ENCODE assay signal across 17 cellular contexts in genomic region chr1:53579221-53580008, GRCh38.
DNase-seq lines count a peak whose midpoint lies in the region; ATAC-seq, FAIRE-seq and TF ChIP-seq lines count a peak whose summit lies in the region.
"Had no signal": no experiment of that assay in that cellular context is flagged by ENCODE, and none has a peak within 500 bp of the region (broad histone marks: within the 10 kb centered on the region; RNA-seq: fewer than 3 reads in every experiment).

No MANE protein-coding gene starts in this region.

- H3K79me2 ChIP-seq in H1 (ENCODE audit: control insufficient read depth in 1 of 2, insufficient read depth in 2 of 2, low read length in 2 of 2) = no peaks in the 10 kb centered on the region

- H3K4me3 Mint-ChIP-seq in activated CD8-positive, alpha-beta memory T cell treated with anti-CD3 and anti-CD28 coated beads, Interleukin-2, amount 10 ng/mL, durations not matched to agents 7 days and 5 days = no peak overlapping the region
- no peak overlapping the region for H3K4me3 Mint-ChIP-seq in CD14-positive monocyte
- H3K4me3 Mint-ChIP-seq: H9 had no signal

- POLR2A ChIA-PET in H1 (lab: Charles Lee; ENCODE audit: partially characterized antibody) = no interaction called here

- peak overlapping the region; percentile 3; the same call in 1 of the 2 replicates for H4K8ac ChIP-seq in H1 (ENCODE audit: extremely low read depth, insufficient read depth, low read length)

- intact Hi-C loops in CD14-positive monocyte (cut with micrococcal nuclease) = no loop called here
- intact Hi-C loops in sciatic nerve (cut with DNase I) = no loop called here

- no peaks in the 10 kb centered on the region for H3K9me3 Mint-ChIP-seq in activated CD8-positive, alpha-beta memory T cell treated with anti-CD3 and anti-CD28 coated beads, Interleukin-2, amount 10 ng/mL, durations not matched to agents 7 days and 5 days (ENCODE audit: low read depth)
- H3K9me3 Mint-ChIP-seq in CD14-positive monocyte = peaks cover 0 to 2% (median 0%) of the 10 kb centered on the region in 7 donors
- H3K9me3 Mint-ChIP-seq: H9 had no signal

- no peak for ATAC-seq in activated CD8-positive, alpha-beta memory T cell treated with anti-CD3 and anti-CD28 coated beads, Interleukin-2, amount 10 ng/mL, durations not matched to agents 7 days and 5 days
- no peak for ATAC-seq in sciatic nerve
- ATAC-seq: HepG2 had no signal

- no peaks in the 10 kb centered on the region for H4K20me1 ChIP-seq in H1 (replicated peaks in 1 of 2; ENCODE audit: control insufficient read depth in 1 of 2, insufficient read depth in 2 of 2, low read length in 2 of 2)

- no peak overlapping the region for H2BK5ac ChIP-seq in H1 (ENCODE audit: low read depth, low read length)

- H3K36me3 Mint-ChIP-seq in activated CD8-positive, alpha-beta memory T cell treated with anti-CD3 and anti-CD28 coated beads, Interleukin-2, amount 10 ng/mL, durations not matched to agents 7 days and 5 days = no peaks in the 10 kb centered on the region
- H3K36me3 Mint-ChIP-seq in CD14-positive monocyte = no peaks in the 10 kb centered on the region

- no peak overlapping the region for H3K4me3 ChIP-seq in H1 (ENCODE audit: extremely low read depth in 1 of 4, insufficient read depth in 2 of 4, low read depth in 3 of 4, low read length in 4 of 4)
- no peak overlapping the region for H3K4me3 ChIP-seq in coronary artery

- H3K4me2 ChIP-seq in H1 (ENCODE audit: insufficient read depth in 1 of 2, low read depth in 2 of 2, low read length in 2 of 2) = no peak overlapping the region

- FAIRE-seq in H1 (lab: Jason Lieb, UNC) = no peak
- FAIRE-seq: HepG2 had no signal

- no peaks in the 10 kb centered on the region for H3K79me1 ChIP-seq in H1 (ENCODE audit: low read depth, low read length)

- no peak overlapping the region for H3K9ac ChIP-seq in H1 (replicated peaks in 1 of 4; ENCODE audit: extremely low read depth in 1 of 4, low read depth in 3 of 4, low read length in 3 of 4)

- H2AK5ac ChIP-seq in H1 (ENCODE audit: low read depth, low read length) = no peak overlapping the region

- H2BK120ac ChIP-seq in H1 (replicated peaks; ENCODE audit: low read depth, low read length) = no peak overlapping the region

- H3K27me3 Mint-ChIP-seq in activated CD8-positive, alpha-beta memory T cell treated with anti-CD3 and anti-CD28 coated beads, Interleukin-2, amount 10 ng/mL, durations not matched to agents 7 days and 5 days = no peaks in the 10 kb centered on the region
- peaks cover 0 to 2% (median 1%) of the 10 kb centered on the region in 3 donors for H3K27me3 Mint-ChIP-seq in CD14-positive monocyte (ENCODE audit: low read depth in 3 of 3)

- TF ChIP-seq EP300 in H1 (IDR thresholded peaks at IDR 0.05; ENCODE audit: borderline replicate concordance in 1 of 2, low read depth in 2 of 2, low read length in 2 of 2) = no peak

- no peaks in the 10 kb centered on the region for H3K27me3 ChIP-seq in H1 (replicated peaks in 1 of 4; ENCODE audit: control insufficient read depth in 3 of 4, extremely low read depth in 1 of 4, insufficient read depth in 3 of 4, low read length in 3 of 4)

- 85% methylated on average over 16 of the region's 16 CpGs; no CpG with 5 or more reads in 1 of the 2 experiments for whole genome bisulfite sequencing in H1 (ENCODE audit: extremely low coverage in 1 of 2, insufficient coverage in 1 of 2, insufficient read length in 1 of 2, insufficient replicate concordance in 2 of 2, low coverage in 1 of 2, low lambda C conversion rate in 2 of 2, missing lambda C conversion rate in 1 of 2), 2 experiments

- no peak overlapping the region for H3K4ac ChIP-seq in H1 (replicated peaks; ENCODE audit: insufficient read length, low read depth, low read length)

- H4K5ac ChIP-seq in H1 (ENCODE audit: insufficient read length, low read depth, low read length) = no peak overlapping the region

- TF ChIP-seq CTCF in CD14-positive monocyte (IDR thresholded peaks at IDR 0.05) (no peak), H1 (IDR thresholded peaks at IDR 0.05; ENCODE audit: control extremely low read depth in 1 of 3, insufficient read depth in 1 of 3, low read depth in 1 of 3, low read length in 3 of 3) (no peak), coronary artery (IDR thresholded peaks at IDR 0.05) (no peak)

- H3K14ac ChIP-seq in H1 (ENCODE audit: insufficient read length) = no peak overlapping the region

- TF ChIP-seq POLR2A in H1 (IDR thresholded peaks at IDR 0.05; ENCODE audit: control extremely low read depth in 1 of 2, low read depth in 2 of 2, low read length in 2 of 2) = no peak

- H3K4me1 ChIP-seq in H1 (replicated peaks in 1 of 4; ENCODE audit: control insufficient read depth in 3 of 4, insufficient read depth in 4 of 4, low read length in 3 of 4) = peaks cover 0 to 10% (median 5%) of the 10 kb centered on the region in 4 experiments; a peak in 4 of 7 replicates

- CTCF ChIA-PET in activated CD8-positive, alpha-beta memory T cell treated with anti-CD3 and anti-CD28 coated beads, Interleukin-2, amount 10 ng/mL, durations not matched to agents 7 days and 5 days (lab: Charles Lee) = no interaction called here
- CTCF ChIA-PET in H1 (lab: Charles Lee; ENCODE audit: partially characterized antibody) = interaction anchor here (0.6 to 13.2 kb wide), 8 partner anchors 9 to 1500 kb away, joined by 3 to 175 read pairs (median 3); no protein-coding TSS in a partner anchor

- H2BK15ac ChIP-seq in H1 (ENCODE audit: low read length) = no peak overlapping the region

- no peak overlapping the region for H4K91ac ChIP-seq in H1 (replicated peaks; ENCODE audit: insufficient read length, low read length)

- H3K23ac ChIP-seq in H1 (ENCODE audit: insufficient read length) = no peak overlapping the region

- no peak for TF ChIP-seq RAD21 in H1 (IDR thresholded peaks at IDR 0.05 in 1 of 2, conservative IDR thresholded peaks at IDR 0.05 in 1 of 2; ENCODE audit: low read depth in 2 of 2, low read length in 2 of 2)

- H2AFZ ChIP-seq in H1 (ENCODE audit: low read length) = no peak overlapping the region

- H3K27ac Mint-ChIP-seq in activated CD8-positive, alpha-beta memory T cell treated with anti-CD3 and anti-CD28 coated beads, Interleukin-2, amount 10 ng/mL, durations not matched to agents 7 days and 5 days = no peak overlapping the region
- H3K27ac Mint-ChIP-seq in CD14-positive monocyte = no peak overlapping the region

- no peak overlapping the region for H3K18ac ChIP-seq in H1 (ENCODE audit: extremely low read depth, low read length)

- no peaks in the 10 kb centered on the region for H3K36me3 ChIP-seq in H1 (ENCODE audit: control insufficient read depth in 2 of 4, insufficient read depth in 4 of 4, low read length in 3 of 4)

- no peak overlapping the region for H2BK20ac ChIP-seq in H1 (ENCODE audit: low read length)

- peaks cover 11% of the 10 kb centered on the region for H3K4me1 Mint-ChIP-seq in activated CD8-positive, alpha-beta memory T cell treated with anti-CD3 and anti-CD28 coated beads, Interleukin-2, amount 10 ng/mL, durations not matched to agents 7 days and 5 days
- no peaks in the 10 kb centered on the region for H3K4me1 Mint-ChIP-seq in CD14-positive monocyte

- H2BK12ac ChIP-seq in H1 (ENCODE audit: low read depth, low read length) = no peak overlapping the region

- H3K56ac ChIP-seq in H1 (replicated peaks; ENCODE audit: insufficient read length, low read depth, low read length) = no peak overlapping the region

- no peak overlapping the region for H3K27ac ChIP-seq in H1 (ENCODE audit: low read depth, low read length)
- H3K27ac ChIP-seq in coronary artery = no peak overlapping the region

- H3K23me2 ChIP-seq in H1 (ENCODE audit: low read depth, low read length) = no peaks in the 10 kb centered on the region

- DNase-seq in activated CD8-positive, alpha-beta memory T cell treated with anti-CD3 and anti-CD28 coated beads, Interleukin-2, amount 50 U/mL, for 4 hours = peak; percentile 1
- no peak for DNase-seq in activated CD8-positive, alpha-beta memory T cell treated with anti-CD3 and anti-CD28 coated beads, Interleukin-2, amount 10 ng/mL, durations not matched to agents 7 days and 5 days
- peak; percentile 26 for DNase-seq in CD14-positive monocyte (ENCODE audit: low spot score)
- no peak for DNase-seq in H1 (ENCODE audit: low read depth in 1 of 2, low spot score in 2 of 2)
- peak; percentile 45 for DNase-seq in sciatic nerve (ENCODE audit: low spot score)
- DNase-seq in HK-2 (ENCODE audit: unreplicated experiment) = no peak
- no peak for DNase-seq in DMS53 treated with DMSO at 0.1 percent for 48 hours (lab: John Stamatoyannopoulos, UW; ENCODE audit: unreplicated experiment)
- no peak for DNase-seq in coronary artery (ENCODE audit: low spot score)
- DNase-seq: C1 segment of cervical spinal cord, COR-L47, H9, Karpas-422, MM.1S, NCI-H1105 treated with DMSO at 0.1 percent for 48 hours, NCI-H187 treated with DMSO at 0.1 percent for 48 hours, NCI-H446 had no signal

- H3K9me3 ChIP-seq in H1 (ENCODE audit: insufficient read depth in 2 of 2, low read depth in 1 of 2, low read length in 1 of 2) = no peaks in the 10 kb centered on the region

TF ChIP-seq in H1, 55 proteins besides CTCF, POLR2A, EP300 and RAD21 (continues in another document):
- TF ChIP-seq CHD1 (IDR thresholded peaks at IDR 0.05; ENCODE audit: low read depth, low read length) (no peak), SIRT6 (IDR thresholded peaks at IDR 0.05; ENCODE audit: low read length) (no peak), E2F6 (IDR thresholded peaks at IDR 0.05) (no peak), FOSL1 (IDR thresholded peaks at IDR 0.05; ENCODE audit: insufficient read depth, low read depth, low read length) (no peak), CEBPB (IDR thresholded peaks at IDR 0.05; ENCODE audit: low read depth, low read length) (no peak), RBBP5 (IDR thresholded peaks at IDR 0.05; ENCODE audit: borderline replicate concordance, low read depth, low read length) (no peak), POLR2AphosphoS5 (IDR thresholded peaks at IDR 0.05; ENCODE audit: low read depth, low read length) (no peak), SP4 (IDR thresholded peaks at IDR 0.05; ENCODE audit: low read length) (no peak), MAFK (IDR thresholded peaks at IDR 0.05; ENCODE audit: low read depth, low read length) (no peak), KDM1A (IDR thresholded peaks at IDR 0.05; ENCODE audit: borderline replicate concordance, low read length) (no peak), KDM4A (IDR thresholded peaks at IDR 0.05; ENCODE audit: low read depth, low read length, severe bottlenecking) (no peak), NRF1 (IDR thresholded peaks at IDR 0.05; ENCODE audit: low read depth, low read length) (no peak), RNF2 (IDR thresholded peaks at IDR 0.05; ENCODE audit: borderline replicate concordance, low read depth, low read length, missing control alignments, poor library complexity, severe bottlenecking) (no peak)

Comparison
In these comparisons a context has a peak if more than half of its experiments do, and no peak if none do; other contexts are left out.
1. DNase-seq: peak in activated CD8-positive, alpha-beta memory T cell treated with anti-CD3 and anti-CD28 coated beads, Interleukin-2, amount 50 U/mL, for 4 hours (single experiment), CD14-positive monocyte (single experiment) and sciatic nerve (single experiment); none in activated CD8-positive, alpha-beta memory T cell treated with anti-CD3 and anti-CD28 coated beads, Interleukin-2, amount 10 ng/mL, durations not matched to agents 7 days and 5 days (single experiment), H1 (0 of 2), HK-2 (single experiment), DMS53 treated with DMSO at 0.1 percent for 48 hours (single experiment) and coronary artery (single experiment).